Comparison of ENCODE assay signal across 16 cellular contexts in genomic region chr14:48584031-48584430, GRCh38.
A peak's percentile ranks its signal among the peaks of the same experiment; 100 is the strongest.
DNase-seq lines count a peak whose midpoint lies in the region; ATAC-seq, FAIRE-seq and TF ChIP-seq lines count a peak whose summit lies in the region.
"Had no signal": no experiment of that assay in that cellular context is flagged by ENCODE, and none has a peak within 500 bp of the region (broad histone marks: within the 10 kb centered on the region; RNA-seq: fewer than 3 reads in every experiment).

No MANE protein-coding gene starts in this region.

- no peak overlapping the region for H3K27ac ChIP-seq in psoas muscle
- H3K27ac ChIP-seq: BLaER1, esophagus squamous epithelium, left ventricle myocardium inferior, ovary had no signal

- H3K4me1 ChIP-seq in psoas muscle: no peaks in the 10 kb centered on the region
- H3K4me1 ChIP-seq: BLaER1, esophagus squamous epithelium, left ventricle myocardium inferior had no signal

- H3K36me3 ChIP-seq in bronchial epithelial cell (ENCODE audit: control insufficient read depth, insufficient read depth, low read length) (no peaks in the 10 kb centered on the region), psoas muscle (ENCODE audit: insufficient read depth in 1 of 2, low read depth in 1 of 2) (no peaks in the 10 kb centered on the region)
- H3K36me3 ChIP-seq: BLaER1, esophagus squamous epithelium, left ventricle myocardium inferior, ovary had no signal

- WGBS in psoas muscle, 3 donors: 34 to 39% (median 35%) methylated on average over 2 of the region's 2 CpGs

- H3K27me3 ChIP-seq in bronchial epithelial cell (ENCODE audit: control insufficient read depth, insufficient read depth, low read length) (no peaks in the 10 kb centered on the region), psoas muscle (ENCODE audit: insufficient read depth in 3 of 3, low read length in 2 of 3) (no peaks in the 10 kb centered on the region)
- H3K27me3 ChIP-seq: BLaER1, esophagus squamous epithelium, ovary had no signal

- TF ChIP-seq CTCF in bronchial epithelial cell (IDR thresholded peaks at IDR 0.05; ENCODE audit: insufficient read depth, low read length, severe bottlenecking) (no peak), psoas muscle (IDR thresholded peaks at IDR 0.05) (no peak)

- no peak overlapping the region for H3K4me3 ChIP-seq in bronchial epithelial cell (ENCODE audit: low read depth, low read length)
- no peak overlapping the region for H3K4me3 ChIP-seq in psoas muscle
- H3K4me3 ChIP-seq: BLaER1, esophagus squamous epithelium, left ventricle myocardium inferior, ovary had no signal

- intact Hi-C loops in psoas muscle (cut with DNase I): no loop called here

- ATAC-seq in GM18519 (IDR thresholded peaks at IDR 0.05; ENCODE audit: low FRiP score, unreplicated experiment): peak; percentile 86
- ATAC-seq in GM21825 (IDR thresholded peaks at IDR 0.05; ENCODE audit: unreplicated experiment): peak; percentile 77
- ATAC-seq in HG03442 (IDR thresholded peaks at IDR 0.05; ENCODE audit: unreplicated experiment): peak; percentile 86
- ATAC-seq in psoas muscle: no peak
- ATAC-seq: activated T-cell treated with anti-CD3 and anti-CD28 coated beads, Interleukin-2, amount 50 U/mL, for 72 hours; WTC11 had no signal

- no peaks in the 10 kb centered on the region for H3K9me3 ChIP-seq in psoas muscle
- H3K9me3 ChIP-seq: BLaER1, esophagus squamous epithelium, left ventricle myocardium inferior, ovary had no signal

- no peak for FAIRE-seq in bronchial epithelial cell (lab: Jason Lieb, UNC)

- DNase-seq in bronchial epithelial cell (ENCODE audit: low read depth): peak; percentile 2
- no peak for DNase-seq in Ammon's horn (ENCODE audit: low spot score)
- DNase-seq in psoas muscle: no peak
- DNase-seq in stimulated activated CD4-positive, alpha-beta T cell treated with anti-CD3 and anti-CD28 coated beads, Interleukin-4, amount 100 ng/mL, for 24 hours: no peak
- no peak for DNase-seq in OCI-M2 (lab: John Stamatoyannopoulos, UW; ENCODE audit: unreplicated experiment)
- DNase-seq: activated T-cell treated with anti-CD3 and anti-CD28 coated beads, Interleukin-2, amount 50 U/mL, for 72 hours; esophagus squamous epithelium; left ventricle myocardium inferior; NCI-H2029 treated with DMSO at 0.1 percent for 48 hours; ovary; stimulated activated CD4-positive, alpha-beta T cell treated with anti-CD3 and anti-CD28 coated beads, Interleukin-4, amount 100 ng/mL, for 1 hour had no signal

Comparison
In these comparisons a context has a peak if more than half of its experiments do, and no peak if none do; other contexts are left out.
1. ATAC-seq: peak in GM18519 (single experiment), GM21825 (single experiment) and HG03442 (single experiment); none in psoas muscle (0 of 4).